ENCODE assay signal across 9 cellular contexts in genomic region chr5:149429839-149430721, GRCh38. TPM values are rescaled to one million over a fixed set of nuclear protein-coding genes. Genes with fewer than 3 reads are reported as not detected.
DNase-seq lines count a peak whose midpoint lies in the region; ATAC-seq and TF ChIP-seq lines count a peak whose summit lies in the region.
"Had no signal": no experiment of that assay in that cellular context is flagged by ENCODE, and none has a peak within 500 bp of the region (broad histone marks: within the 10 kb centered on the region; RNA-seq: fewer than 3 reads in every experiment).

No MANE protein-coding gene starts in this region.

- POLR2A ChIA-PET in activated CD8-positive, alpha-beta T cell treated with anti-CD3 and anti-CD28 coated beads, Interleukin-2, amount 10 ng/mL, durations not matched to agents 7 days and 5 days (lab: Charles Lee): interaction anchor here (0.6 kb wide), 1 partner anchor 119 kb away, joined by 4 read pairs; no protein-coding TSS in a partner anchor
- POLR2A ChIA-PET in activated CD8-positive, alpha-beta T cell treated with anti-CD3 and anti-CD28 coated beads for 36 hours (lab: Charles Lee): interaction anchor here (1.2 kb wide), 1 partner anchor 38 kb away, joined by 4 read pairs; no protein-coding TSS in a partner anchor

- no peak for TF ChIP-seq CTCF in activated CD8-positive, alpha-beta T cell treated with anti-CD3 and anti-CD28 coated beads for 36 hours (IDR thresholded peaks at IDR 0.05)
- TF ChIP-seq CTCF in brain microvascular endothelial cell (IDR thresholded peaks at IDR 0.05; ENCODE audit: low read depth, low read length, missing control alignments): peak; percentile 57

- H3K27ac ChIP-seq in brain microvascular endothelial cell (peak overlapping the region; percentile 11), urinary bladder (ENCODE audit: low read depth) (peak overlapping the region; percentile 41)
- no peak overlapping the region for H3K27ac ChIP-seq in effector memory CD4-positive, alpha-beta T cell (ENCODE audit: insufficient read depth, low read length, poor library complexity, severe bottlenecking)

- no peak overlapping the region for H3K4me3 Mint-ChIP-seq in activated CD8-positive, alpha-beta T cell treated with anti-CD3 and anti-CD28 coated beads, Interleukin-2, amount 10 ng/mL, durations not matched to agents 7 days and 5 days
- H3K4me3 Mint-ChIP-seq in activated CD8-positive, alpha-beta T cell treated with anti-CD3 and anti-CD28 coated beads for 36 hours: no peak overlapping the region
- H3K4me3 Mint-ChIP-seq in activated T-cell treated with anti-CD3 and anti-CD28 coated beads, Interleukin-2, amount 50 U/mL, for 72 hours: no peak overlapping the region
- H3K4me3 Mint-ChIP-seq: activated naive CD4-positive, alpha-beta T cell treated with anti-CD3 and anti-CD28 coated beads for 36 hours had no signal

- in situ Hi-C loops in brain microvascular endothelial cell (cut with HindIII; ENCODE audit: low pct_ligation_motif_present, low sequenced_read_pairs): no loop called here

- H3K27me3 Mint-ChIP-seq in activated CD8-positive, alpha-beta T cell treated with anti-CD3 and anti-CD28 coated beads, Interleukin-2, amount 10 ng/mL, durations not matched to agents 7 days and 5 days (ENCODE audit: low read depth): peaks cover 4% of the 10 kb centered on the region
- H3K27me3 Mint-ChIP-seq in activated CD8-positive, alpha-beta T cell treated with anti-CD3 and anti-CD28 coated beads for 36 hours: no peaks in the 10 kb centered on the region
- no peaks in the 10 kb centered on the region for H3K27me3 Mint-ChIP-seq in activated T-cell treated with anti-CD3 and anti-CD28 coated beads, Interleukin-2, amount 50 U/mL, for 72 hours (ENCODE audit: low read depth)

- no peak for ATAC-seq in activated CD8-positive, alpha-beta T cell treated with anti-CD3 and anti-CD28 coated beads, Interleukin-2, amount 10 ng/mL, durations not matched to agents 7 days and 5 days
- no peak for ATAC-seq in activated CD8-positive, alpha-beta T cell treated with anti-CD3 and anti-CD28 coated beads for 36 hours
- ATAC-seq in left lobe of liver: peak; percentile 52
- no peak for ATAC-seq in activated T-cell treated with anti-CD3 and anti-CD28 coated beads, Interleukin-2, amount 50 U/mL, for 72 hours (replicated peaks in 1 of 2)
- ATAC-seq in GM19455 (IDR thresholded peaks at IDR 0.05; ENCODE audit: unreplicated experiment): no peak

- WGBS in urinary bladder: 39% methylated on average over 15 of the region's 15 CpGs

- H3K27ac Mint-ChIP-seq in activated CD8-positive, alpha-beta T cell treated with anti-CD3 and anti-CD28 coated beads, Interleukin-2, amount 10 ng/mL, durations not matched to agents 7 days and 5 days: no peak overlapping the region
- no peak overlapping the region for H3K27ac Mint-ChIP-seq in activated CD8-positive, alpha-beta T cell treated with anti-CD3 and anti-CD28 coated beads for 36 hours
- H3K27ac Mint-ChIP-seq in activated T-cell treated with anti-CD3 and anti-CD28 coated beads, Interleukin-2, amount 50 U/mL, for 72 hours: no peak overlapping the region
- H3K27ac Mint-ChIP-seq: activated naive CD4-positive, alpha-beta T cell treated with anti-CD3 and anti-CD28 coated beads for 36 hours had no signal

- peaks cover 34% of the 10 kb centered on the region for H3K4me1 Mint-ChIP-seq in activated CD8-positive, alpha-beta T cell treated with anti-CD3 and anti-CD28 coated beads, Interleukin-2, amount 10 ng/mL, durations not matched to agents 7 days and 5 days (ENCODE audit: low read depth)
- H3K4me1 Mint-ChIP-seq in activated CD8-positive, alpha-beta T cell treated with anti-CD3 and anti-CD28 coated beads for 36 hours (ENCODE audit: low read depth): peaks cover 7% of the 10 kb centered on the region
- no peaks in the 10 kb centered on the region for H3K4me1 Mint-ChIP-seq in activated T-cell treated with anti-CD3 and anti-CD28 coated beads, Interleukin-2, amount 50 U/mL, for 72 hours (ENCODE audit: low read depth)

- H3K4me3 ChIP-seq in brain microvascular endothelial cell (ENCODE audit: low read depth, low read length) (no peak overlapping the region), urinary bladder (ENCODE audit: low read depth, low read length) (no peak overlapping the region)
- no peak overlapping the region for H3K4me3 ChIP-seq in effector memory CD4-positive, alpha-beta T cell (ENCODE audit: insufficient read depth, low read depth, low read length, poor library complexity, severe bottlenecking)

- H3K4me1 ChIP-seq in urinary bladder (ENCODE audit: insufficient read depth): no peaks in the 10 kb centered on the region
- H3K4me1 ChIP-seq in effector memory CD4-positive, alpha-beta T cell (ENCODE audit: control insufficient read depth, insufficient read depth, low read length, poor library complexity, severe bottlenecking): no peaks in the 10 kb centered on the region

- H3K36me3 ChIP-seq in brain microvascular endothelial cell (replicated peaks) (peaks cover 57% of the 10 kb centered on the region), urinary bladder (ENCODE audit: insufficient read depth) (peaks cover 2% of the 10 kb centered on the region)
- no peaks in the 10 kb centered on the region for H3K36me3 ChIP-seq in effector memory CD4-positive, alpha-beta T cell (ENCODE audit: control insufficient read depth, insufficient read depth, low read length)

- intact Hi-C loops in activated CD8-positive, alpha-beta T cell treated with anti-CD3 and anti-CD28 coated beads for 36 hours (cut with micrococcal nuclease): loop anchor here (5.0 to 10.0 kb wide), 2 partner anchors 48 to 115 kb away; no protein-coding TSS in a partner anchor

- no peaks in the 10 kb centered on the region for H3K36me3 Mint-ChIP-seq in activated CD8-positive, alpha-beta T cell treated with anti-CD3 and anti-CD28 coated beads, Interleukin-2, amount 10 ng/mL, durations not matched to agents 7 days and 5 days (ENCODE audit: low read depth)
- no peaks in the 10 kb centered on the region for H3K36me3 Mint-ChIP-seq in activated CD8-positive, alpha-beta T cell treated with anti-CD3 and anti-CD28 coated beads for 36 hours (ENCODE audit: low read depth)
- no peaks in the 10 kb centered on the region for H3K36me3 Mint-ChIP-seq in activated T-cell treated with anti-CD3 and anti-CD28 coated beads, Interleukin-2, amount 50 U/mL, for 72 hours (ENCODE audit: insufficient read depth in 2 of 2)

- DNase-seq in activated CD8-positive, alpha-beta T cell treated with anti-CD3 and anti-CD28 coated beads, Interleukin-2, amount 10 ng/mL, durations not matched to agents 7 days and 5 days: peak; percentile 29
- DNase-seq in activated CD8-positive, alpha-beta T cell treated with anti-CD3 and anti-CD28 coated beads for 36 hours: no peak
- DNase-seq in brain microvascular endothelial cell (no peak), left lobe of liver (ENCODE audit: low spot score) (no peak)
- DNase-seq in activated T-cell treated with anti-CD3 and anti-CD28 coated beads, Interleukin-2, amount 50 U/mL, for 72 hours: no peak
- DNase-seq in effector memory CD4-positive, alpha-beta T cell: no peak

- no peaks in the 10 kb centered on the region for H3K27me3 ChIP-seq in brain microvascular endothelial cell (replicated peaks)
- H3K27me3 ChIP-seq in effector memory CD4-positive, alpha-beta T cell (replicated peaks; ENCODE audit: control insufficient read depth, insufficient read depth, low read length, poor library complexity, severe bottlenecking): no peaks in the 10 kb centered on the region

- no peaks in the 10 kb centered on the region for H3K9me3 ChIP-seq in effector memory CD4-positive, alpha-beta T cell (ENCODE audit: control insufficient read depth, low read length)

- no peaks in the 10 kb centered on the region for H3K9me3 Mint-ChIP-seq in activated CD8-positive, alpha-beta T cell treated with anti-CD3 and anti-CD28 coated beads, Interleukin-2, amount 10 ng/mL, durations not matched to agents 7 days and 5 days (ENCODE audit: insufficient read depth)
- H3K9me3 Mint-ChIP-seq in activated CD8-positive, alpha-beta T cell treated with anti-CD3 and anti-CD28 coated beads for 36 hours: no peaks in the 10 kb centered on the region
- H3K9me3 Mint-ChIP-seq in activated T-cell treated with anti-CD3 and anti-CD28 coated beads, Interleukin-2, amount 50 U/mL, for 72 hours: no peaks in the 10 kb centered on the region
- H3K9me3 Mint-ChIP-seq: activated naive CD4-positive, alpha-beta T cell treated with anti-CD3 and anti-CD28 coated beads for 36 hours had no signal

- CTCF ChIA-PET in activated CD8-positive, alpha-beta T cell treated with anti-CD3 and anti-CD28 coated beads, Interleukin-2, amount 10 ng/mL, durations not matched to agents 7 days and 5 days (lab: Charles Lee): interaction anchor here (0.8 to 4.2 kb wide), 4 partner anchors 12 to 135 kb away, joined by 3 to 25 read pairs (median 4); no protein-coding TSS in a partner anchor
- CTCF ChIA-PET in activated CD8-positive, alpha-beta T cell treated with anti-CD3 and anti-CD28 coated beads for 36 hours (lab: Charles Lee): interaction anchor here (0.7 to 2.4 kb wide), 6 partner anchors 10 to 113 kb away, joined by 3 to 8 read pairs (median 4); no protein-coding TSS in a partner anchor

RNA-seq across cellular contexts. Expression of gene IL17B, which starts 51.0 kb away (rescaled TPM):
- total RNA-seq in activated CD8-positive, alpha-beta T cell treated with anti-CD3 and anti-CD28 coated beads, Interleukin-2, amount 10 ng/mL, durations not matched to agents 7 days and 5 days: not detected
- total RNA-seq in activated CD8-positive, alpha-beta T cell treated with anti-CD3 and anti-CD28 coated beads for 36 hours: not detected
- total RNA-seq in left lobe of liver (not detected), urinary bladder (8.9 TPM)
- polyA plus RNA-seq in urinary bladder: 3.7 TPM
- total RNA-seq in activated T-cell treated with anti-CD3 and anti-CD28 coated beads, Interleukin-2, amount 50 U/mL, for 72 hours: not detected
- total RNA-seq: activated naive CD4-positive, alpha-beta T cell treated with anti-CD3 and anti-CD28 coated beads for 36 hours had no signal
